ENCODE assay signal across 19 cellular contexts in the genomic region with DNA sequence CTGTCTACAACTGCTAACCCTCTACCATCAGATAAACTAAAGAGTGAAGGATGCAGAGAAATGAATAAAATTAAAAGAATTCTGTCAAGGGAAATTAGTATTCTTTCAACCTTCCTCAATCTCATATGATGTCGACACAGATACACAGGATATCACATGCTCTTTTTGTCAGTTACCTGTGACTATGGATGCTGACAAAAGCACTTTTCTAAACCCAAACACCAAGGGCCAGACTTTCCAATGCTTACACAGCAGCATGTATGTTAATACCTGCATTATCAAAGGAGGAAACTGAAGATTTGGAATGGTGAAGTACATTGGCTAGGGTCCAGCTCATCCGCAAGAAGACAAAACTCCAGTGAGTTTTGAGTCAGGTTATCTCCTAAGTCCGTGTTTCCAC.
"Had no signal": no experiment of that assay in that cellular context is flagged by ENCODE, and none has a peak within 500 bp of the region (broad histone marks: within the 10 kb centered on the region; RNA-seq: fewer than 3 reads in every experiment).

No MANE protein-coding gene starts in this region.

- DNase-seq: effector memory CD4-positive, alpha-beta T cell; heart left ventricle; hippocampal formation; naive thymus-derived CD4-positive, alpha-beta T cell; nephron progenitor cell; psoas muscle; retina; spleen; stimulated activated CD4-positive, alpha-beta T cell treated with anti-CD3 and anti-CD28 coated beads, Interleukin-15, amount 100 ng/mL, for 24 hours; stimulated activated CD4-positive, alpha-beta T cell treated with anti-CD3 and anti-CD28 coated beads, Interleukin-1b, Interleukin-23, amount 100 ng/mL, for 48 hours; stimulated activated CD4-positive, alpha-beta T cell treated with anti-CD3 and anti-CD28 coated beads, Interleukin-4, amount 100 ng/mL, for 24 hours; tibial artery; upper lobe of right lung had no signal

- H3K36me3 ChIP-seq: heart left ventricle, spleen, tibial artery, upper lobe of right lung, vagina had no signal

- ATAC-seq: esophagus mucosa; heart left ventricle; naive thymus-derived CD4-positive, alpha-beta T cell; psoas muscle; sciatic nerve; stimulated activated memory B cell treated with anti-CD40 and anti-IgM and Interleukin-4, amounts not matched to agents 10 μg/mL and 1 μg/mL and 100 μg/mL, for 72 hours; upper lobe of right lung had no signal

- H3K4me1 ChIP-seq: psoas muscle, tibial artery, upper lobe of right lung, vagina had no signal

- H3K4me3 ChIP-seq: heart left ventricle, psoas muscle, spleen, tibial artery, upper lobe of right lung, vagina had no signal

- H3K27me3 ChIP-seq: heart left ventricle, spleen, tibial artery, upper lobe of right lung, vagina had no signal

- FAIRE-seq: endometrium, frontal cortex had no signal

- H3K9me3 ChIP-seq: heart left ventricle, psoas muscle, spleen, tibial artery, upper lobe of right lung, vagina had no signal

- H3K27ac ChIP-seq: heart left ventricle, psoas muscle, spleen, tibial artery, upper lobe of right lung, vagina had no signal
